In the genomic region with DNA sequence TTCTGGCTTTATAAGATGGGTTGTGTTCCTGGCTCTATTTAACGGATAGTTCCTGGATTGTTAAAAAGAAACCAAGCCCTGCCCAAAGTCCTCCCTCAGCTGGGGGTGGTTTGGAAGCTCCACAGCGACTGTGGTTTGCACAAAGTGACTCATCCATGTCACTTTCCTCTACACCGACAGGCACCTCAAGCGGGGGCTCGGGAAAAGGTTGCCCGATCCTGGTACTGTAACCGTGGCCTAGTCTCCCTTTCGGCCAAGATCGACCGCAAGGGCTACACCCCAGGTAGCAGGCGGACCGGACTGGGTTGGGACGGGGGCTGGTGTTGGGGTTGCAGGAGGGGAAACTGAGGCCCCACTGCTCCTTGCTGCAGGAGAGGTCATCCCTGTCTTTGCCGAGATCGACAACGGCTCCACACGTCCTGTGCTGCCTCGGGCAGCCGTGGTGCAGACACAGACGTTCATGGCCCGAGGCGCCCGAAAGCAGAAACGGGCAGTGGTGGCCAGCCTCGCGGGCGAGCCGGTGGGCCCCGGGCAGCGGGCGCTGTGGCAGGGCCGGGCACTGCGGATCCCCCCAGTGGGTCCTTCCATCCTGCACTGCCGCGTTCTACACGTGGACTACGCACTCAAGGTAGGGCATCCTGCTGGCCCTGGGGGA, we compare ENCODE assay signal across 10 cellular contexts. TPM values are rescaled to one million over a fixed set of nuclear protein-coding genes. Genes with fewer than 3 reads are reported as not detected.
DNase-seq lines count a peak whose midpoint lies in the region; ATAC-seq and TF ChIP-seq lines count a peak whose summit lies in the region.
"Had no signal": no experiment of that assay in that cellular context is flagged by ENCODE, and none has a peak within 500 bp of the region (broad histone marks: within the 10 kb centered on the region; RNA-seq: fewer than 3 reads in every experiment).

No MANE protein-coding gene starts in this region.

- intact Hi-C loops in dorsolateral prefrontal cortex (cut with DNase I) = loop anchor here (5.0 to 10.0 kb wide), 3 partner anchors 103 to 145 kb away; partner anchors contain the start of gene PIK3R2 (in 2 of the 2)

- peak overlapping the region; percentile 89 to 98 (median 94) for H3K9ac ChIP-seq in skeletal muscle tissue (ENCODE audit: low read depth in 1 of 3, low read length in 3 of 3)

- no peaks in the 10 kb centered on the region for H3K9me3 ChIP-seq in skeletal muscle tissue (ENCODE audit: control insufficient read depth in 3 of 3, low read length in 3 of 3)

- CTCF ChIA-PET in T-cell (lab: Charles Lee) = interaction anchor here in 1 of 2 donors (0.6 to 1.6 kb wide), 3 partner anchors 35 to 111 kb away, joined by 3 to 8 read pairs (median 6); no protein-coding TSS in a partner anchor

- H3K27ac Mint-ChIP-seq in T-cell = peak overlapping the region; percentile 89 to 90

- TF ChIP-seq CTCF in dorsolateral prefrontal cortex (IDR thresholded peaks at IDR 0.05 in 54 of 56, conservative IDR thresholded peaks at IDR 0.05 in 2 of 56; ENCODE audit: low read depth in 1 of 56, partially characterized antibody in 56 of 56) = no peak

- H3K36me3 Mint-ChIP-seq in T-cell = peaks cover 41% of the 10 kb centered on the region

- POLR2A ChIA-PET in T-cell (lab: Charles Lee) = interaction anchor here in 1 of 2 donors (0.9 kb wide), 1 partner anchor 37 kb away, joined by 3 read pairs; no protein-coding TSS in a partner anchor

- peaks cover 41 to 70% (median 62%) of the 10 kb centered on the region in 3 donors for H3K4me1 ChIP-seq in skeletal muscle tissue (ENCODE audit: control insufficient read depth in 3 of 3, insufficient read depth in 3 of 3, low read length in 3 of 3)

- H3K4me3 Mint-ChIP-seq in T-cell = peak overlapping the region; percentile 89 to 96 (median 91)

- H3K27ac ChIP-seq in dorsolateral prefrontal cortex (peak overlapping the region in 58 of 59 donors; percentile 49 to 99 (median 93)), skeletal muscle tissue (ENCODE audit: low read depth, low read length) (peak overlapping the region; percentile 92)

- H3K9me3 Mint-ChIP-seq in T-cell = no peaks in the 10 kb centered on the region

- no peaks in the 10 kb centered on the region for H3K27me3 Mint-ChIP-seq in T-cell

- H3K4me1 Mint-ChIP-seq in T-cell = peaks cover 53 to 63% (median 56%) of the 10 kb centered on the region in 3 donors

- peak overlapping the region; percentile 50 to 94 (median 73) for H3K4me3 ChIP-seq in dorsolateral prefrontal cortex
- H3K4me3 ChIP-seq in skeletal muscle tissue (ENCODE audit: low read length in 3 of 3) = peak overlapping the region; percentile 93 to 99 (median 95)

- H3K27me3 ChIP-seq in dorsolateral prefrontal cortex (no peaks in the 10 kb centered on the region), skeletal muscle tissue (ENCODE audit: control insufficient read depth in 3 of 3, insufficient read depth in 3 of 3, low read length in 3 of 3) (no peaks in the 10 kb centered on the region)

- H3K36me3 ChIP-seq in skeletal muscle tissue (ENCODE audit: control insufficient read depth in 3 of 3, insufficient read depth in 3 of 3, low read length in 3 of 3) = peaks cover 37 to 46% (median 41%) of the 10 kb centered on the region in 3 donors

- DNase-seq in GDM1 (lab: John Stamatoyannopoulos, UW) (peak; percentile 15), T-cell (no peak), dorsolateral prefrontal cortex (peak in 1 of 10 donors; percentile 63), NCI-H1092 (lab: John Stamatoyannopoulos, UW) (no peak), COLO829 (ENCODE audit: low spot score) (no peak), islet precursor cell (no peak), NOMO-1 (lab: John Stamatoyannopoulos, UW; ENCODE audit: unreplicated experiment in 2 of 2) (no peak)
- DNase-seq: activated gamma-delta T cell treated with Interleukin-2 at 50 U/mL for 16 hours, HCEC 1CT had no signal

- ATAC-seq in T-cell (replicated peaks in 1 of 4) = no peak

RNA-seq across cellular contexts. Expression of gene ARRDC2, which starts 1.6 kb away (rescaled TPM):
- total RNA-seq in T-cell (100 to 1,000 TPM; 163 to 195 (median 188) TPM), dorsolateral prefrontal cortex (100 to 1,000 TPM in 10 of 120 experiments, 10 to 100 TPM in 110; 17.5 to 207 (median 47.3) TPM), skeletal muscle tissue (5.7 TPM)

RNA-seq across cellular contexts. Expression of gene KCNN1, which starts 42.6 kb away (rescaled TPM):
- total RNA-seq in T-cell = not detected
- total RNA-seq in dorsolateral prefrontal cortex = 100 to 1,000 TPM in 5 of 120 experiments, 10 to 100 TPM in 115; 21.3 to 177 (median 74.4) TPM
- 0.52 TPM for total RNA-seq in skeletal muscle tissue

Comparison
In these comparisons a context has a peak if more than half of its experiments do, and no peak if none do; other contexts are left out.
1. RNA of gene KCNN1, which starts 42.6 kb away (total RNA-seq): 21.3 to 177 TPM in dorsolateral prefrontal cortex; 0.52 TPM in skeletal muscle tissue (single experiment) and not detected in T-cell; every median in the first group is over 10 times any median in the second.